10 cellular contexts compared by ENCODE assay signal in the genomic region with DNA sequence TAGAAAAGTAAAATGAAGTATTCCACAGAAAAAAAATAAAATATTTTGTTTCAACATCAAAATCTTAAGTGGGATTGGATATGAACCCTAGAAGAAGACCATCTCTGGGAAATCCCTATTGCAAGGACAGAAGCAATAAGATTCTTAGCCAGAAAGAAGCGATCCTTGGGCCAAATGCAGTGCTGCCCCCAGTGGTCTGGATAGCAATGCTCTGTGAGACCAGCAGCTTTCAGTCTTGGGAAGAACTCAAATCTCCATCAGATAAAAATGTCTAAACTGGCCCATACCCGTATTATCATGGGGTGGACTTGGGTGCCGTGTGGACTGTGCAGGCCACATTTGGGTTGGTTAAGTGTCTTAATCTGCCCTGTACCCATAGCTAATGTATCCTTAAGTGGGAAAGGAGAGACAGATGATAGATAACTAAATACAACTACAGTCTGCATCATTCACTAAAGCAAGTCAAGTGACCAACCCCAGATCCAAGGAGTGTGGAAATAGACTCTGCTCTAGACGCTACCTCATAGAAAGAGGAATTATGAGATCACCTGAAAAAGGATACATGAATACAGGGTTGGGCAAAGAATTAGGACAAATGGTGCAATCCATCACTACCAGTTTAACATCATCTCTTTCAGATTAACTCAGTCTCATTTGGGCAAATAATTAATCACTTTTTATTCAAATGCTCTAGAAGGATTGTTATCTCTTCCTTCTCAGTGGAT. TPM values are rescaled to one million over a fixed set of nuclear protein-coding genes. Genes with fewer than 3 reads are reported as not detected.
DNase-seq lines count a peak whose midpoint lies in the region; ATAC-seq and TF ChIP-seq lines count a peak whose summit lies in the region.
"Had no signal": no experiment of that assay in that cellular context is flagged by ENCODE, and none has a peak within 500 bp of the region (broad histone marks: within the 10 kb centered on the region; RNA-seq: fewer than 3 reads in every experiment).

No MANE protein-coding gene starts in this region.

- no peak for ATAC-seq in GM21529 (IDR thresholded peaks at IDR 0.05; ENCODE audit: unreplicated experiment)
- ATAC-seq in HG03439 (IDR thresholded peaks at IDR 0.05; ENCODE audit: unreplicated experiment): no peak

- peak; percentile 71 for TF ChIP-seq CTCF in 22Rv1 (IDR thresholded peaks at IDR 0.05)
- peak; percentile 52 for TF ChIP-seq CTCF in GM12872 (IDR thresholded peaks at IDR 0.05; ENCODE audit: insufficient read depth, low read depth, low read length)
- TF ChIP-seq CTCF in fibroblast of the aortic adventitia (IDR thresholded peaks at IDR 0.05; ENCODE audit: insufficient read depth, low read length): peak; percentile 39

- H3K27ac ChIP-seq in 22Rv1: no peak overlapping the region
- H3K27ac ChIP-seq in effector memory CD4-positive, alpha-beta T cell (ENCODE audit: insufficient read depth, low read length, poor library complexity, severe bottlenecking): no peak overlapping the region
- H3K27ac ChIP-seq: SJCRH30 had no signal

- no peaks in the 10 kb centered on the region for H3K36me3 ChIP-seq in effector memory CD4-positive, alpha-beta T cell (ENCODE audit: control insufficient read depth, insufficient read depth, low read length)
- H3K36me3 ChIP-seq: SJCRH30 had no signal

- DNase-seq in OCI-M1 (lab: John Stamatoyannopoulos, UW) (peak; percentile 38), fibroblast of the aortic adventitia (ENCODE audit: low read depth) (no peak), NCI-H2029 (lab: John Stamatoyannopoulos, UW) (no peak)
- DNase-seq in effector memory CD4-positive, alpha-beta T cell: no peak
- DNase-seq: activated T-cell treated with anti-CD3 and anti-CD28 coated beads, Interleukin-2, amount 50 U/mL, for 24 hours had no signal

- H3K27me3 ChIP-seq in effector memory CD4-positive, alpha-beta T cell (replicated peaks; ENCODE audit: control insufficient read depth, insufficient read depth, low read length, poor library complexity, severe bottlenecking): no peaks in the 10 kb centered on the region
- H3K27me3 ChIP-seq: SJCRH30 had no signal

- H3K4me3 ChIP-seq in fibroblast of the aortic adventitia (ENCODE audit: low read depth, low read length): no peak overlapping the region
- H3K4me3 ChIP-seq in effector memory CD4-positive, alpha-beta T cell (ENCODE audit: insufficient read depth, low read depth, low read length, poor library complexity, severe bottlenecking): no peak overlapping the region
- H3K4me3 ChIP-seq: SJCRH30 had no signal

- no peaks in the 10 kb centered on the region for H3K9me3 ChIP-seq in effector memory CD4-positive, alpha-beta T cell (ENCODE audit: control insufficient read depth, low read length)
- H3K9me3 ChIP-seq: SJCRH30 had no signal

- no peaks in the 10 kb centered on the region for H3K4me1 ChIP-seq in effector memory CD4-positive, alpha-beta T cell (ENCODE audit: control insufficient read depth, insufficient read depth, low read length, poor library complexity, severe bottlenecking)
- H3K4me1 ChIP-seq: SJCRH30 had no signal

RNA-seq across cellular contexts. Expression of gene SNAP25, which starts 38.9 kb away (rescaled TPM):
- 0.65 and 3.1 TPM in 2 replicates for total RNA-seq in fibroblast of the aortic adventitia (ENCODE audit: low replicate concordance)
- total RNA-seq: SJCRH30 had no signal
